Comparison of ENCODE assay signal across 21 cellular contexts in genomic region chrX:17788956-17789562, GRCh38. TPM values are rescaled to one million over a fixed set of nuclear protein-coding genes. Genes with fewer than 3 reads are reported as not detected.
A peak's percentile ranks its signal among the peaks of the same experiment; 100 is the strongest.
DNase-seq lines count a peak whose midpoint lies in the region; ATAC-seq, FAIRE-seq and TF ChIP-seq lines count a peak whose summit lies in the region.
"Had no signal": no experiment of that assay in that cellular context is flagged by ENCODE, and none has a peak within 500 bp of the region (broad histone marks: within the 10 kb centered on the region; RNA-seq: fewer than 3 reads in every experiment).

No MANE protein-coding gene starts in this region.

- H3K27me3 ChIP-seq in H7 (ENCODE audit: control insufficient read depth, insufficient read depth, low read length) (no peaks in the 10 kb centered on the region), H1 (replicated peaks in 1 of 4; ENCODE audit: control insufficient read depth in 3 of 4, extremely low read depth in 1 of 4, insufficient read depth in 3 of 4, low read length in 3 of 4) (no peaks in the 10 kb centered on the region), mesendoderm (ENCODE audit: insufficient read depth, low read length, poor library complexity) (no peaks in the 10 kb centered on the region), tibial artery (no peaks in the 10 kb centered on the region)
- H3K27me3 ChIP-seq: transverse colon had no signal

- TF ChIP-seq EP300 in H1 (IDR thresholded peaks at IDR 0.05; ENCODE audit: borderline replicate concordance in 1 of 2, low read depth in 2 of 2, low read length in 2 of 2) = no peak

- H4K5ac ChIP-seq in H1 (ENCODE audit: insufficient read length, low read depth, low read length) (no peak overlapping the region), mesendoderm (ENCODE audit: low read length) (no peak overlapping the region)

- H3K23ac ChIP-seq in H1 (ENCODE audit: insufficient read length) = no peak overlapping the region
- H3K23ac ChIP-seq in mesendoderm (ENCODE audit: low read length) = no peak overlapping the region

- H3K18ac ChIP-seq in H1 (ENCODE audit: extremely low read depth, low read length) = no peak overlapping the region
- no peak overlapping the region for H3K18ac ChIP-seq in mesendoderm (ENCODE audit: low read length)

- intact Hi-C loops in tibial artery (cut with DNase I; ENCODE audit: low total_unique reads) = no loop called here

- H2BK12ac ChIP-seq in H1 (ENCODE audit: low read depth, low read length) = no peak overlapping the region

- H3K9ac ChIP-seq in H1 (replicated peaks in 1 of 4; ENCODE audit: extremely low read depth in 1 of 4, low read depth in 3 of 4, low read length in 3 of 4) (no peak overlapping the region), mesendoderm (ENCODE audit: low read length) (no peak overlapping the region)

- H2AK5ac ChIP-seq in H1 (ENCODE audit: low read depth, low read length) = no peak overlapping the region
- H2AK5ac ChIP-seq in mesendoderm (ENCODE audit: low read length) = no peak overlapping the region

- H3K4me3 ChIP-seq in H7 (ENCODE audit: insufficient read depth, low read depth, low read length) = no peak overlapping the region
- no peak overlapping the region for H3K4me3 ChIP-seq in H1 (ENCODE audit: extremely low read depth in 1 of 4, insufficient read depth in 2 of 4, low read depth in 3 of 4, low read length in 4 of 4)
- H3K4me3 ChIP-seq in mesendoderm (ENCODE audit: low read length) = no peak overlapping the region
- no peak overlapping the region for H3K4me3 ChIP-seq in tibial artery
- H3K4me3 ChIP-seq: heart right ventricle, lung, transverse colon had no signal

- no peak overlapping the region for H3K14ac ChIP-seq in H1 (ENCODE audit: insufficient read length)

- H3K4me1 ChIP-seq in H1 (replicated peaks in 1 of 4; ENCODE audit: control insufficient read depth in 3 of 4, insufficient read depth in 4 of 4, low read length in 3 of 4) (peaks cover 0 to 3% (median 0%) of the 10 kb centered on the region in 4 experiments; a peak in 1 of 7 replicates), mesendoderm (ENCODE audit: control insufficient read depth, low read depth, low read length) (no peaks in the 10 kb centered on the region), tibial artery (no peaks in the 10 kb centered on the region)
- H3K4me1 ChIP-seq: Caco-2, transverse colon had no signal

- no peak overlapping the region for H4K8ac ChIP-seq in H1 (ENCODE audit: extremely low read depth, insufficient read depth, low read length)
- no peak overlapping the region for H4K8ac ChIP-seq in mesendoderm (ENCODE audit: low read depth, low read length)

- H3K79me1 ChIP-seq in H1 (ENCODE audit: low read depth, low read length) (no peaks in the 10 kb centered on the region), mesendoderm (ENCODE audit: low read length) (no peaks in the 10 kb centered on the region)

- H2BK5ac ChIP-seq in H1 (ENCODE audit: low read depth, low read length) (no peak overlapping the region), mesendoderm (ENCODE audit: low read length) (no peak overlapping the region)

- H3K56ac ChIP-seq in H1 (replicated peaks; ENCODE audit: insufficient read length, low read depth, low read length) (no peak overlapping the region), mesendoderm (ENCODE audit: low read length) (no peak overlapping the region)

- H3K4ac ChIP-seq in H1 (replicated peaks; ENCODE audit: insufficient read length, low read depth, low read length) (no peak overlapping the region), mesendoderm (ENCODE audit: low read depth, low read length) (no peak overlapping the region)

- H3K9me3 ChIP-seq in H1 (ENCODE audit: insufficient read depth in 2 of 2, low read depth in 1 of 2, low read length in 1 of 2) = peaks cover 0 to 3% of the 10 kb centered on the region in 2 experiments; a peak in 1 of 4 replicates
- H3K9me3 ChIP-seq in tibial artery = no peaks in the 10 kb centered on the region
- H3K9me3 ChIP-seq: Caco-2, heart right ventricle, transverse colon had no signal

- peak; percentile 23 to 30; a peak in 2 of 4 replicates for TF ChIP-seq RAD21 in H1 (IDR thresholded peaks at IDR 0.05 in 1 of 2, conservative IDR thresholded peaks at IDR 0.05 in 1 of 2; ENCODE audit: low read depth in 2 of 2, low read length in 2 of 2)

- 70% methylated on average over 5 of the region's 8 CpGs; no CpG with 5 or more reads in 1 of the 2 experiments for WGBS in H1 (ENCODE audit: extremely low coverage in 1 of 2, insufficient coverage in 1 of 2, insufficient read length in 1 of 2, insufficient replicate concordance in 2 of 2, low coverage in 1 of 2, low lambda C conversion rate in 2 of 2, missing lambda C conversion rate in 1 of 2), 2 experiments
- no CpG with 5 or more reads among the region's 8 CpGs for WGBS in mesendoderm (ENCODE audit: extremely low coverage, insufficient coverage, low lambda C conversion rate)

- no peak for FAIRE-seq in H1 (lab: Jason Lieb, UNC)
- FAIRE-seq: frontal cortex had no signal

- no peak overlapping the region for H2AFZ ChIP-seq in H1 (ENCODE audit: low read length)

- H2BK15ac ChIP-seq in H1 (ENCODE audit: low read length) (no peak overlapping the region), mesendoderm (replicated peaks; ENCODE audit: low read depth) (no peak overlapping the region)

- ATAC-seq in HG02678 (IDR thresholded peaks at IDR 0.05; ENCODE audit: unreplicated experiment) (no peak), GM21619 (IDR thresholded peaks at IDR 0.05; ENCODE audit: unreplicated experiment) (no peak)
- ATAC-seq: stimulated activated effector memory CD8-positive, alpha-beta T cell treated with anti-CD3 and anti-CD28 coated beads, Interleukin-12 subunit alpha, Interleukin-12 subunit beta, amount 100 ng/mL, for 72 hours had no signal

- H3K36me3 ChIP-seq in H7 (replicated peaks; ENCODE audit: control insufficient read depth, insufficient read depth, low read length) (no peaks in the 10 kb centered on the region), H1 (ENCODE audit: control insufficient read depth in 2 of 4, insufficient read depth in 4 of 4, low read length in 3 of 4) (no peaks in the 10 kb centered on the region), mesendoderm (ENCODE audit: control insufficient read depth, insufficient read depth, low read length) (no peaks in the 10 kb centered on the region), tibial artery (no peaks in the 10 kb centered on the region)
- H3K36me3 ChIP-seq: heart right ventricle, transverse colon, WERI-Rb-1 had no signal

- no peak for TF ChIP-seq POLR2A in H1 (IDR thresholded peaks at IDR 0.05; ENCODE audit: control extremely low read depth in 1 of 2, low read depth in 2 of 2, low read length in 2 of 2)

- POLR2A ChIA-PET in H1 (lab: Charles Lee; ENCODE audit: partially characterized antibody) = no interaction called here

- H3K4me2 ChIP-seq in H1 (ENCODE audit: insufficient read depth in 1 of 2, low read depth in 2 of 2, low read length in 2 of 2) = no peak overlapping the region
- no peak overlapping the region for H3K4me2 ChIP-seq in mesendoderm (ENCODE audit: low read length)

- H3K27ac ChIP-seq in H1 (ENCODE audit: low read depth, low read length) = no peak overlapping the region
- no peak overlapping the region for H3K27ac ChIP-seq in mesendoderm (ENCODE audit: low read depth, low read length)
- H3K27ac ChIP-seq in tibial artery = no peak overlapping the region
- H3K27ac ChIP-seq: heart right ventricle, transverse colon, WERI-Rb-1 had no signal

- H2BK120ac ChIP-seq in H1 (replicated peaks; ENCODE audit: low read depth, low read length) (no peak overlapping the region), mesendoderm (ENCODE audit: low read depth, low read length) (no peak overlapping the region)

- no peak overlapping the region for H2BK20ac ChIP-seq in H1 (ENCODE audit: low read length)

- H3K79me2 ChIP-seq in H1 (ENCODE audit: control insufficient read depth in 1 of 2, insufficient read depth in 2 of 2, low read length in 2 of 2) (no peaks in the 10 kb centered on the region), mesendoderm (ENCODE audit: control insufficient read depth, insufficient read depth, low read length) (no peaks in the 10 kb centered on the region)

- H4K91ac ChIP-seq in H1 (replicated peaks; ENCODE audit: insufficient read length, low read length) = no peak overlapping the region

- H3K23me2 ChIP-seq in H1 (ENCODE audit: low read depth, low read length) = no peaks in the 10 kb centered on the region

- DNase-seq in COLO668 (lab: John Stamatoyannopoulos, UW; ENCODE audit: unreplicated experiment) (peak; percentile 2), H7 (peak; percentile 40), H1 (ENCODE audit: low read depth in 1 of 2, low spot score in 2 of 2) (no peak), mesendoderm (peak; percentile 37), HuH-7 (ENCODE audit: low spot score) (no peak), tibial artery (no peak)
- DNase-seq: GDM1; NCI-H187 treated with DMSO at 0.1 percent for 48 hours; NCI-H524 treated with DMSO at 0.1 percent for 48 hours; NK-92 treated with Interleukin-12 subunit alpha and Interleukin-12 subunit beta, amount 100 ng/mL, for 24 hours; SHP77; SW 1271 had no signal

- H4K20me1 ChIP-seq in H1 (replicated peaks in 1 of 2; ENCODE audit: control insufficient read depth in 1 of 2, insufficient read depth in 2 of 2, low read length in 2 of 2) = no peaks in the 10 kb centered on the region

- CTCF ChIA-PET in H1 (lab: Charles Lee; ENCODE audit: partially characterized antibody) = interaction anchor here (0.9 to 2.4 kb wide), 12 partner anchors 10 to 456 kb away, joined by 3 to 11 read pairs (median 4); no protein-coding TSS in a partner anchor

- TF ChIP-seq CTCF in H1 (IDR thresholded peaks at IDR 0.05; ENCODE audit: control extremely low read depth in 1 of 3, insufficient read depth in 1 of 3, low read depth in 1 of 3, low read length in 3 of 3) (no peak; a peak in 1 of 4 replicates), tibial artery (IDR thresholded peaks at IDR 0.05) (no peak)

TF ChIP-seq in H1, 55 proteins besides CTCF, POLR2A, EP300 and RAD21:
- TF ChIP-seq ZNF274 (IDR thresholded peaks at IDR 0.05; ENCODE audit: borderline replicate concordance, extremely low read depth, low read length) (no peak), TAF7 (optimal IDR thresholded peaks at IDR 0.05; ENCODE audit: borderline replicate concordance, low read depth, low read length) (no peak), BCL11A (IDR thresholded peaks at IDR 0.05; ENCODE audit: low read depth in 2 of 2, low read length in 2 of 2) (no peak), FOSL1 (IDR thresholded peaks at IDR 0.05; ENCODE audit: insufficient read depth, low read depth, low read length) (no peak)
TF ChIP-seq in H1: peak in this region for 0.

RNA-seq across cellular contexts. Expression of gene SCML1, which starts 51.8 kb away (rescaled TPM):
- total RNA-seq in H7 (2014; rRNA removed; shearing (Covaris generic)) = 1.9 and 2.3 TPM in 2 replicates
- total RNA-seq in H1 (2021; fragmentation: NEBNext Ultra II Directional; extraction: Animal tissue kit (Norgen Biotek cat#: 25700)) = 2.0 and 2.5 TPM in 2 replicates
- polyA plus RNA-seq in H1 (2011; rRNA removed) = 1.4 and 2.2 TPM in 2 replicates
- polyA plus RNA-seq in H1 (2011; cell fraction: cytosol; rRNA removed) = 2.6 TPM
- polyA plus RNA-seq in H1 (2011; cell fraction: nucleus; rRNA removed) = 2.4 TPM
- 1.1 to 1.7 TPM (median 1.5 TPM) in 4 replicates for polyA plus RNA-seq in H1 (2012, experiment 1 of 2)
- polyA plus RNA-seq in H1 (2012, experiment 2 of 2) = 0.09 TPM
- 4.3 TPM for polyA plus RNA-seq in H1 (2013, experiment 1 of 2)
- 4.3 TPM for polyA plus RNA-seq in H1 (2013, experiment 2 of 2)
- polyA minus RNA-seq in H1 (2011; rRNA and poly(A)+ RNA removed) = 3.2 and 3.4 TPM in 2 replicates
- not detected for polyA minus RNA-seq in H1 (2011; cell fraction: cytosol; rRNA and poly(A)+ RNA removed)
- polyA minus RNA-seq in H1 (2011; cell fraction: nucleus; rRNA and poly(A)+ RNA removed) = 1.7 TPM
- 3.7 TPM for polyA plus RNA-seq in mesendoderm (2013, experiment 1 of 2)
- polyA plus RNA-seq in mesendoderm (2013, experiment 2 of 2) = 3.9 TPM

Comparison
In these comparisons a context has a peak if more than half of its experiments do, and no peak if none do; other contexts are left out.
1. DNase-seq: peak in COLO668 (single experiment), H7 (single experiment) and mesendoderm (single experiment); none in H1 (0 of 2), HuH-7 (single experiment) and tibial artery (0 of 2).